Comparison of ENCODE assay signal across 8 cellular contexts in genomic region chr19:5803752-5804515, GRCh38. TPM values are rescaled to one million over a fixed set of nuclear protein-coding genes. Genes with fewer than 3 reads are reported as not detected.
A peak's percentile ranks its signal among the peaks of the same experiment; 100 is the strongest.
DNase-seq lines count a peak whose midpoint lies in the region; ATAC-seq and TF ChIP-seq lines count a peak whose summit lies in the region.

No MANE protein-coding gene starts in this region.

- peaks cover 15% of the 10 kb centered on the region for H3K27me3 ChIP-seq in GM23338 (ENCODE audit: insufficient read depth)
- peaks cover 35% of the 10 kb centered on the region for H3K27me3 ChIP-seq in upper lobe of right lung

- H3K4me1 ChIP-seq in GM23338 (ENCODE audit: insufficient read depth) (peaks cover 6% of the 10 kb centered on the region; the same call in 1 of the 2 replicates), upper lobe of right lung (peaks cover 16% of the 10 kb centered on the region)

- CTCF ChIA-PET in activated naive CD4-positive, alpha-beta T cell treated with anti-CD3 and anti-CD28 coated beads for 36 hours (lab: Charles Lee) = interaction anchor here (0.5 to 2.1 kb wide), 50 partner anchors 9 to 345 kb away, joined by 3 to 48 read pairs (median 5); partner anchors contain the start of genes DUS3L, FUT5, NDUFA11 and PRR22

- H3K36me3 Mint-ChIP-seq in GM23338 (ENCODE audit: low read depth) = peaks cover 2% of the 10 kb centered on the region; the same call in 2 of the 3 replicates
- no peaks in the 10 kb centered on the region for H3K36me3 Mint-ChIP-seq in activated naive CD4-positive, alpha-beta T cell treated with anti-CD3 and anti-CD28 coated beads for 36 hours (ENCODE audit: low read depth)
- no peaks in the 10 kb centered on the region for H3K36me3 Mint-ChIP-seq in progenitor cell of endocrine pancreas (ENCODE audit: insufficient read depth)

- peak overlapping the region; percentile 59 for H3K9ac ChIP-seq in SK-N-MC (ENCODE audit: insufficient read length)

- H3K9me3 Mint-ChIP-seq in GM23338 (peaks cover 3% of the 10 kb centered on the region; the same call in 2 of the 3 replicates), progenitor cell of endocrine pancreas (ENCODE audit: low read depth) (no peaks in the 10 kb centered on the region)
- no peaks in the 10 kb centered on the region for H3K9me3 Mint-ChIP-seq in activated naive CD4-positive, alpha-beta T cell treated with anti-CD3 and anti-CD28 coated beads for 36 hours

- no peaks in the 10 kb centered on the region for H3K79me2 ChIP-seq in GM23338 (replicated peaks; ENCODE audit: insufficient read depth)

- H3K4me3 Mint-ChIP-seq in GM23338 = peak overlapping the region; percentile 70
- peak overlapping the region; percentile 70 for H3K4me3 Mint-ChIP-seq in activated naive CD4-positive, alpha-beta T cell treated with anti-CD3 and anti-CD28 coated beads for 36 hours
- H3K4me3 Mint-ChIP-seq in progenitor cell of endocrine pancreas (ENCODE audit: low read depth) = peak overlapping the region; percentile 63

- H3K27me3 Mint-ChIP-seq in GM23338 (ENCODE audit: insufficient read depth, low read depth, poor library complexity) (peaks cover 44% of the 10 kb centered on the region), progenitor cell of endocrine pancreas (peaks cover 43% of the 10 kb centered on the region)
- H3K27me3 Mint-ChIP-seq in activated naive CD4-positive, alpha-beta T cell treated with anti-CD3 and anti-CD28 coated beads for 36 hours (ENCODE audit: low read depth) = peaks cover 19% of the 10 kb centered on the region

- H3K4me1 Mint-ChIP-seq in GM23338 (peaks cover 23% of the 10 kb centered on the region), progenitor cell of endocrine pancreas (ENCODE audit: low read depth) (peaks cover 4% of the 10 kb centered on the region)
- H3K4me1 Mint-ChIP-seq in activated naive CD4-positive, alpha-beta T cell treated with anti-CD3 and anti-CD28 coated beads for 36 hours (ENCODE audit: low read depth) = peaks cover 25% of the 10 kb centered on the region

- H3K9me3 ChIP-seq in SK-N-MC (ENCODE audit: low read depth, low read length) = no peaks in the 10 kb centered on the region
- no peaks in the 10 kb centered on the region for H3K9me3 ChIP-seq in upper lobe of right lung

- ATAC-seq in GM23338 (peak; percentile 84), upper lobe of right lung (peak; percentile 95)

- peak; percentile 99 for DNase-seq in DMS 273 (lab: John Stamatoyannopoulos, UW; ENCODE audit: unreplicated experiment)
- DNase-seq in GM23338 (ENCODE audit: low spot score) = peak; percentile 96
- DNase-seq in NB4 (ENCODE audit: low read depth) = peak; percentile 89
- DNase-seq in SK-N-MC (ENCODE audit: low read depth, low spot score) = no peak
- DNase-seq in activated naive CD4-positive, alpha-beta T cell treated with anti-CD3 and anti-CD28 coated beads for 36 hours = peak; percentile 96
- DNase-seq in head of caudate nucleus = peak in 36 of 42 donors; percentile 25 to 80 (median 55)
- DNase-seq in progenitor cell of endocrine pancreas (ENCODE audit: low spot score, unreplicated experiment) = peak; percentile 96
- DNase-seq in upper lobe of right lung = peak; percentile 96

- no peaks in the 10 kb centered on the region for H3F3A ChIP-seq in GM23338 (replicated peaks; ENCODE audit: low read depth)

- no peak for TF ChIP-seq POLR2A in NB4 (IDR thresholded peaks at IDR 0.05; ENCODE audit: extremely low read depth, insufficient read length)

- H4K20me1 ChIP-seq in GM23338 (replicated peaks; ENCODE audit: insufficient read depth) = no peaks in the 10 kb centered on the region; the same call in 1 of the 2 replicates

- intact Hi-C loops in activated naive CD4-positive, alpha-beta T cell treated with anti-CD3 and anti-CD28 coated beads for 36 hours (cut with micrococcal nuclease) = loop anchor here (1.0 kb wide), 4 partner anchors 24 to 218 kb away; partner anchors contain the start of gene VMAC
- intact Hi-C loops in head of caudate nucleus (cut with DNase I) = no loop called here
- intact Hi-C loops in upper lobe of right lung (cut with DNase I) = no loop called here

- peak overlapping the region; percentile 80 for H3K4me2 ChIP-seq in GM23338

- H3K27ac ChIP-seq in GM23338 (ENCODE audit: low read depth) = no peak overlapping the region
- H3K27ac ChIP-seq in SK-N-MC = peak overlapping the region; percentile 83
- H3K27ac ChIP-seq in upper lobe of right lung = no peak overlapping the region

- peaks cover 5% of the 10 kb centered on the region; the same call in 1 of the 2 replicates for H3K9me2 ChIP-seq in GM23338 (ENCODE audit: insufficient read depth)

- peak overlapping the region; percentile 94 for H2AFZ ChIP-seq in GM23338

- H3K4me3 ChIP-seq in GM23338 (peak overlapping the region; percentile 60), NB4 (ENCODE audit: low read depth, low read length) (no peak overlapping the region), SK-N-MC (peak overlapping the region; percentile 77), upper lobe of right lung (peak overlapping the region; percentile 31)

- 0 out of 2 replicates have a peak overlapping the region, but pooled peaks have one; percentile 59 for H3K27ac Mint-ChIP-seq in GM23338
- no peak overlapping the region for H3K27ac Mint-ChIP-seq in activated naive CD4-positive, alpha-beta T cell treated with anti-CD3 and anti-CD28 coated beads for 36 hours
- peak overlapping the region; percentile 71 for H3K27ac Mint-ChIP-seq in progenitor cell of endocrine pancreas

- peak; percentile 83 to 100 for TF ChIP-seq CTCF in GM23338 (conservative IDR thresholded peaks at IDR 0.05; ENCODE audit: low read depth in 2 of 2)
- peak; percentile 85 for TF ChIP-seq CTCF in NB4 (IDR thresholded peaks at IDR 0.05; ENCODE audit: low read depth, low read length)
- peak; percentile 96 for TF ChIP-seq CTCF in progenitor cell of endocrine pancreas (IDR thresholded peaks at IDR 0.05; ENCODE audit: unreplicated experiment)
- TF ChIP-seq CTCF in upper lobe of right lung (IDR thresholded peaks at IDR 0.05) = peak; percentile 85

- no peaks in the 10 kb centered on the region for H3K36me3 ChIP-seq in GM23338 (ENCODE audit: insufficient read depth)
- no peaks in the 10 kb centered on the region for H3K36me3 ChIP-seq in SK-N-MC (ENCODE audit: insufficient read depth, low read length)
- H3K36me3 ChIP-seq in upper lobe of right lung = no peaks in the 10 kb centered on the region

TF ChIP-seq in GM23338, 12 proteins besides CTCF, POLR2A, EP300 and RAD21:
- TF ChIP-seq EZH2phosphoT487 (IDR thresholded peaks at IDR 0.05; ENCODE audit: unreplicated experiment) (no peak), POLR2AphosphoS5 (IDR thresholded peaks at IDR 0.05; ENCODE audit: low read depth) (0 out of 2 replicates have a peak, but pooled peaks have one; percentile 44)

RNA-seq across cellular contexts. Expression of gene NRTN, which starts 0.9 kb away (rescaled TPM):
- total RNA-seq in GM23338 (2014; rRNA removed; shearing (Covaris generic)) = 4.0 and 5.9 TPM in 2 replicates
- polyA plus RNA-seq in GM23338 (2016; fragmentation: Nextera tagmentation; extraction: Ambion mirVana) = 5.5 and 5.8 TPM in 2 replicates
- under 1 TPM; 0.38 to 0.42 TPM for total RNA-seq in activated naive CD4-positive, alpha-beta T cell treated with anti-CD3 and anti-CD28 coated beads for 36 hours
- total RNA-seq in progenitor cell of endocrine pancreas (1.9 and 2.1 TPM in 2 replicates), upper lobe of right lung (2.1 TPM)

RNA-seq across cellular contexts. Expression of gene DUS3L, which starts 13.0 kb away (rescaled TPM):
- 42.7 and 53.0 TPM in 2 replicates for total RNA-seq in GM23338 (2014; rRNA removed; shearing (Covaris generic))
- polyA plus RNA-seq in GM23338 (2016; fragmentation: Nextera tagmentation; extraction: Ambion mirVana) = 24.5 and 26.2 TPM in 2 replicates
- 10 to 100 TPM; 43.1 to 45.2 TPM for total RNA-seq in activated naive CD4-positive, alpha-beta T cell treated with anti-CD3 and anti-CD28 coated beads for 36 hours
- total RNA-seq in progenitor cell of endocrine pancreas (42.6 and 43.1 TPM in 2 replicates), upper lobe of right lung (26.8 TPM)

RNA-seq across cellular contexts. Expression of gene PRR22, which starts 19.4 kb away (rescaled TPM):
- 1.0 and 1.6 TPM in 2 replicates for total RNA-seq in GM23338 (2014; rRNA removed; shearing (Covaris generic))
- polyA plus RNA-seq in GM23338 (2016; fragmentation: Nextera tagmentation; extraction: Ambion mirVana) = 1.2 TPM in 2 replicates
- 1 to 10 TPM; 1.1 to 1.5 TPM for total RNA-seq in activated naive CD4-positive, alpha-beta T cell treated with anti-CD3 and anti-CD28 coated beads for 36 hours
- total RNA-seq in progenitor cell of endocrine pancreas (5.8 and 5.9 TPM in 2 replicates), upper lobe of right lung (2.0 TPM)

RNA-seq across cellular contexts. Expression of gene FUT6, which starts 35.6 kb away (rescaled TPM):
- total RNA-seq in GM23338 (2014; rRNA removed; shearing (Covaris generic)) = not detected in 2 replicates
- not detected in 2 replicates for polyA plus RNA-seq in GM23338 (2016; fragmentation: Nextera tagmentation; extraction: Ambion mirVana)
- not detected for total RNA-seq in activated naive CD4-positive, alpha-beta T cell treated with anti-CD3 and anti-CD28 coated beads for 36 hours
- total RNA-seq in progenitor cell of endocrine pancreas (not detected in 2 replicates), upper lobe of right lung (2.7 TPM)

RNA-seq across cellular contexts. Expression of gene FUT3, which starts 47.3 kb away (rescaled TPM):
- not detected in 2 replicates for total RNA-seq in GM23338 (2014; rRNA removed; shearing (Covaris generic))
- 0.45 TPM in 1 of 2 replicates, not detected in the other for polyA plus RNA-seq in GM23338 (2016; fragmentation: Nextera tagmentation; extraction: Ambion mirVana)
- total RNA-seq in activated naive CD4-positive, alpha-beta T cell treated with anti-CD3 and anti-CD28 coated beads for 36 hours = not detected
- total RNA-seq in progenitor cell of endocrine pancreas (not detected in 2 replicates), upper lobe of right lung (17.3 TPM)
